In the genomic region with DNA sequence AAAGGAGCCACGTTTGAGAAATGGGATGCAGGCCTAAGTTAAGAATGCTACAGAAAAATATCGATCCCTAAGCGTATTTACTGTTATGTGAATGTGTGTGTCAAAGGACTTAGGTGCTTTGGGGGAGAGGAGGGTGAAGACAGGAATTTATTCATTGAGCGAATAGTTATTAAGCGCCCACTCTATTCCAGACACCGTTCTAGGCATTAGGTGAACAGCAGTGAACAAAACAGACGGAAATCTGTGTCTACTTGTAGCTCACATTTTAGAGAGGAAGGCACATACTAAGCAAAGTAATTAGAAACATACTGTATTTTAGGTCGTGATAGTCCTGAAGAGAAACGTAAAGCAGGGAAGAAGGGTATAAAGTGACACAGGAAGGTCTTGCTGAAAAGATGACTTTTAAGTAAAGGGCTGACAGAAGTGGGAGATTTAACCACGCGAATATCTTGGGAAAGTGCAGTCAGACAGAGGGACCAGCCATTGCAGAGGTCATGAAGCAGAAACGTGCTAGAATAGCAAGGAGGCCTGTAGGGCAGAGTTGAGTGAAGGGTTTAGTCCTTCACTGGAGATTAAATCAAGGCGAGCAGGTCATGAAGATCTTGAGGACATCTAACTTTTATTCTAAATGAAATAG, we compare ENCODE assay signal across 1 cellular context.
TF ChIP-seq lines count a peak whose summit lies in the region.

No MANE protein-coding gene starts in this region.

TF ChIP-seq in GM23338, 12 proteins besides CTCF, POLR2A, EP300 and RAD21 (continued from another document):
- TF ChIP-seq, protein P1, sequence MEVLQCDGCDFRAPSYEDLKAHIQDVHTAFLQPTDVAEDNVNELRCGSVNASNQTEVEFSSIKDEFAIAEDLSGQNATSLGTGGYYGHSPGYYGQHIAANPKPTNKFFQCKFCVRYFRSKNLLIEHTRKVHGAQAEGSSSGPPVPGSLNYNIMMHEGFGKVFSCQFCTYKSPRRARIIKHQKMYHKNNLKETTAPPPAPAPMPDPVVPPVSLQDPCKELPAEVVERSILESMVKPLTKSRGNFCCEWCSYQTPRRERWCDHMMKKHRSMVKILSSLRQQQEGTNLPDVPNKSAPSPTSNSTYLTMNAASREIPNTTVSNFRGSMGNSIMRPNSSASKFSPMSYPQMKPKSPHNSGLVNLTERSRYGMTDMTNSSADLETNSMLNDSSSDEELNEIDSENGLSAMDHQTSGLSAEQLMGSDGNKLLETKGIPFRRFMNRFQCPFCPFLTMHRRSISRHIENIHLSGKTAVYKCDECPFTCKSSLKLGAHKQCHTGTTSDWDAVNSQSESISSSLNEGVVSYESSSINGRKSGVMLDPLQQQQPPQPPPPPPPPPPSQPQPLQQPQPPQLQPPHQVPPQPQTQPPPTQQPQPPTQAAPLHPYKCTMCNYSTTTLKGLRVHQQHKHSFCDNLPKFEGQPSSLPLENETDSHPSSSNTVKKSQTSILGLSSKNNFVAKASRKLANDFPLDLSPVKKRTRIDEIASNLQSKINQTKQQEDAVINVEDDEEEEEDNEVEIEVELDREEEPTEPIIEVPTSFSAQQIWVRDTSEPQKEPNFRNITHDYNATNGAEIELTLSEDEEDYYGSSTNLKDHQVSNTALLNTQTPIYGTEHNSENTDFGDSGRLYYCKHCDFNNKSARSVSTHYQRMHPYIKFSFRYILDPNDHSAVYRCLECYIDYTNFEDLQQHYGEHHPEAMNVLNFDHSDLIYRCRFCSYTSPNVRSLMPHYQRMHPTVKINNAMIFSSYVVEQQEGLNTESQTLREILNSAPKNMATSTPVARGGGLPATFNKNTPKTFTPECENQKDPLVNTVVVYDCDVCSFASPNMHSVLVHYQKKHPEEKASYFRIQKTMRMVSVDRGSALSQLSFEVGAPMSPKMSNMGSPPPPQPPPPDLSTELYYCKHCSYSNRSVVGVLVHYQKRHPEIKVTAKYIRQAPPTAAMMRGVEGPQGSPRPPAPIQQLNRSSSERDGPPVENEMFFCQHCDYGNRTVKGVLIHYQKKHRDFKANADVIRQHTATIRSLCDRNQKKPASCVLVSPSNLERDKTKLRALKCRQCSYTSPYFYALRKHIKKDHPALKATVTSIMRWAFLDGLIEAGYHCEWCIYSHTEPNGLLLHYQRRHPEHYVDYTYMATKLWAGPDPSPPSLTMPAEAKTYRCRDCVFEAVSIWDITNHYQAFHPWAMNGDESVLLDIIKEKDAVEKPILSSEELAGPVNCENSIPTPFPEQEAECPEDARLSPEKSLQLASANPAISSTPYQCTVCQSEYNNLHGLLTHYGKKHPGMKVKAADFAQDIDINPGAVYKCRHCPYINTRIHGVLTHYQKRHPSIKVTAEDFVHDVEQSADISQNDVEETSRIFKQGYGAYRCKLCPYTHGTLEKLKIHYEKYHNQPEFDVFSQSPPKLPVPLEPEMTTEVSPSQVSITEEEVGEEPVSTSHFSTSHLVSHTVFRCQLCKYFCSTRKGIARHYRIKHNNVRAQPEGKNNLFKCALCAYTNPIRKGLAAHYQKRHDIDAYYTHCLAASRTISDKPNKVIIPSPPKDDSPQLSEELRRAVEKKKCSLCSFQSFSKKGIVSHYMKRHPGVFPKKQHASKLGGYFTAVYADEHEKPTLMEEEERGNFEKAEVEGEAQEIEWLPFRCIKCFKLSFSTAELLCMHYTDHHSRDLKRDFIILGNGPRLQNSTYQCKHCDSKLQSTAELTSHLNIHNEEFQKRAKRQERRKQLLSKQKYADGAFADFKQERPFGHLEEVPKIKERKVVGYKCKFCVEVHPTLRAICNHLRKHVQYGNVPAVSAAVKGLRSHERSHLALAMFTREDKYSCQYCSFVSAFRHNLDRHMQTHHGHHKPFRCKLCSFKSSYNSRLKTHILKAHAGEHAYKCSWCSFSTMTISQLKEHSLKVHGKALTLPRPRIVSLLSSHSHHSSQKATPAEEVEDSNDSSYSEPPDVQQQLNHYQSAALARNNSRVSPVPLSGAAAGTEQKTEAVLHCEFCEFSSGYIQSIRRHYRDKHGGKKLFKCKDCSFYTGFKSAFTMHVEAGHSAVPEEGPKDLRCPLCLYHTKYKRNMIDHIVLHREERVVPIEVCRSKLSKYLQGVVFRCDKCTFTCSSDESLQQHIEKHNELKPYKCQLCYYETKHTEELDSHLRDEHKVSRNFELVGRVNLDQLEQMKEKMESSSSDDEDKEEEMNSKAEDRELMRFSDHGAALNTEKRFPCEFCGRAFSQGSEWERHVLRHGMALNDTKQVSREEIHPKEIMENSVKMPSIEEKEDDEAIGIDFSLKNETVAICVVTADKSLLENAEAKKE (CRISPR knock-in tag; IDR thresholded peaks at IDR 0.05) = no peak
- TF ChIP-seq JUNB (IDR thresholded peaks at IDR 0.05; ENCODE audit: unreplicated experiment) = no peak
- TF ChIP-seq EZH2phosphoT487 (IDR thresholded peaks at IDR 0.05; ENCODE audit: unreplicated experiment) = no peak
- no peak for TF ChIP-seq CREB1 (CRISPR knock-in tag; IDR thresholded peaks at IDR 0.05; ENCODE audit: low read depth)
- TF ChIP-seq STAT1 (IDR thresholded peaks at IDR 0.05; ENCODE audit: unreplicated experiment) = no peak
- no peak for TF ChIP-seq ZNF114 (CRISPR knock-in tag; IDR thresholded peaks at IDR 0.05)
